In genomic region chrX:140071037-140071436, GRCh38 we compare ENCODE assay signal across 27 cellular contexts.
"Had no signal": no experiment of that assay in that cellular context is flagged by ENCODE, and none has a peak within 500 bp of the region (broad histone marks: within the 10 kb centered on the region; RNA-seq: fewer than 3 reads in every experiment).

No MANE protein-coding gene starts in this region.

- H3K4me1 ChIP-seq: stomach, suprapubic skin, testis, thyroid gland, tibial artery, tibial nerve, transverse colon, upper lobe of left lung, upper lobe of right lung, uterus, vagina had no signal

- H3K4me1 Mint-ChIP-seq: stimulated activated effector memory CD8-positive, alpha-beta T cell treated with anti-CD3 and anti-CD28 coated beads, Interleukin-12 subunit alpha, Interleukin-12 subunit beta, amount 100 ng/mL, for 72 hours; stimulated activated naive CD8-positive, alpha-beta T cell treated with anti-CD3 and anti-CD28 coated beads, Interleukin-15, amount 100 ng/mL, for 72 hours had no signal

- DNase-seq: stimulated activated CD4-positive, alpha-beta T cell treated with anti-CD3 and anti-CD28 coated beads, Interleukin-2, amount 100 ng/mL, for 24 hours; stimulated activated CD4-positive, alpha-beta T cell treated with anti-CD3 and anti-CD28 coated beads, Interleukin-2, amount 100 ng/mL, for 48 hours; stimulated activated CD4-positive, alpha-beta T cell treated with anti-CD3 and anti-CD28 coated beads, Interleukin-4, amount 100 ng/mL, for 1 hour; stimulated activated CD4-positive, alpha-beta T cell treated with anti-CD3 and anti-CD28 coated beads, Interleukin-4, amount 100 ng/mL, for 24 hours; stimulated activated CD4-positive, alpha-beta T cell treated with anti-CD3 and anti-CD28 coated beads, Interleukin-4, amount 100 ng/mL, for 4 hours; stimulated activated CD8-positive, alpha-beta memory T cell treated with anti-CD3 and anti-CD28 coated beads, Interleukin-4, amount 100 ng/mL, for 48 hours; stimulated activated naive CD4-positive, alpha-beta T cell; stimulated activated naive CD4-positive, alpha-beta T cell treated with Interleukin-2 at 50 U/mL for 16 hours; stimulated activated naive CD8-positive, alpha-beta T cell treated with anti-CD3 and anti-CD28 coated beads, Interleukin-15, amount 100 ng/mL, for 72 hours; stimulated activated naive CD8-positive, alpha-beta T cell treated with anti-CD3 and anti-CD28 coated beads, Interleukin-15, Interleukin-2, amounts not matched to agents 100 U/mL and 50 U/mL, for 24 hours; stomach; substantia nigra; testis; thyroid gland; tibial artery; transverse colon; trophoblast cell; upper lobe of left lung; upper lobe of right lung; uterus had no signal

- H3K4me3 Mint-ChIP-seq: stimulated activated effector memory CD8-positive, alpha-beta T cell treated with anti-CD3 and anti-CD28 coated beads, Interleukin-12 subunit alpha, Interleukin-12 subunit beta, amount 100 ng/mL, for 72 hours; stimulated activated naive CD8-positive, alpha-beta T cell treated with anti-CD3 and anti-CD28 coated beads, Interleukin-15, amount 100 ng/mL, for 72 hours; stimulated activated naive CD8-positive, alpha-beta T cell treated with anti-CD3 and anti-CD28 coated beads, Interleukin-15, Interleukin-2, amounts not matched to agents 100 ng/mL and 50 ng/mL, for 24 hours; type B pancreatic cell had no signal

- H3K27ac Mint-ChIP-seq: stimulated activated effector memory CD8-positive, alpha-beta T cell treated with anti-CD3 and anti-CD28 coated beads, Interleukin-12 subunit alpha, Interleukin-12 subunit beta, amount 100 ng/mL, for 72 hours; stimulated activated naive CD8-positive, alpha-beta T cell treated with anti-CD3 and anti-CD28 coated beads, Interleukin-15, amount 100 ng/mL, for 72 hours; stimulated activated naive CD8-positive, alpha-beta T cell treated with anti-CD3 and anti-CD28 coated beads, Interleukin-15, Interleukin-2, amounts not matched to agents 100 ng/mL and 50 ng/mL, for 24 hours; type B pancreatic cell had no signal

- H3K9me3 ChIP-seq: stomach, suprapubic skin, testis, thoracic aorta, thyroid gland, tibial artery, tibial nerve, transverse colon, upper lobe of left lung, upper lobe of right lung, uterus, vagina had no signal

- ATAC-seq: stimulated activated effector memory CD8-positive, alpha-beta T cell treated with anti-CD3 and anti-CD28 coated beads, Interleukin-12 subunit alpha, Interleukin-12 subunit beta, amount 100 ng/mL, for 72 hours; stimulated activated naive CD8-positive, alpha-beta T cell treated with anti-CD3 and anti-CD28 coated beads, Interleukin-15, amount 100 ng/mL, for 72 hours; stimulated activated naive CD8-positive, alpha-beta T cell treated with anti-CD3 and anti-CD28 coated beads, Interleukin-15, Interleukin-2, amounts not matched to agents 100 U/mL and 50 U/mL, for 24 hours; upper lobe of right lung had no signal

- H3K36me3 ChIP-seq: stomach, suprapubic skin, thoracic aorta, thyroid gland, tibial artery, tibial nerve, transverse colon, upper lobe of left lung, upper lobe of right lung, uterus, vagina had no signal

- H3K9me3 Mint-ChIP-seq: stimulated activated effector memory CD8-positive, alpha-beta T cell treated with anti-CD3 and anti-CD28 coated beads, Interleukin-12 subunit alpha, Interleukin-12 subunit beta, amount 100 ng/mL, for 72 hours; stimulated activated naive CD8-positive, alpha-beta T cell treated with anti-CD3 and anti-CD28 coated beads, Interleukin-15, amount 100 ng/mL, for 72 hours; stimulated activated naive CD8-positive, alpha-beta T cell treated with anti-CD3 and anti-CD28 coated beads, Interleukin-15, Interleukin-2, amounts not matched to agents 100 ng/mL and 50 ng/mL, for 24 hours; type B pancreatic cell had no signal

- H3K27ac ChIP-seq: stomach, suprapubic skin, testis, thoracic aorta, thyroid gland, tibial artery, tibial nerve, transverse colon, upper lobe of left lung, upper lobe of right lung, uterus, vagina had no signal

- H3K27me3 ChIP-seq: stomach, suprapubic skin, testis, thyroid gland, tibial artery, tibial nerve, transverse colon, upper lobe of left lung, upper lobe of right lung, uterus, vagina had no signal

- H3K36me3 Mint-ChIP-seq: stimulated activated effector memory CD8-positive, alpha-beta T cell treated with anti-CD3 and anti-CD28 coated beads, Interleukin-12 subunit alpha, Interleukin-12 subunit beta, amount 100 ng/mL, for 72 hours; type B pancreatic cell had no signal

- H3K4me3 ChIP-seq: stomach, suprapubic skin, testis, thoracic aorta, thyroid gland, tibial artery, tibial nerve, transverse colon, upper lobe of left lung, upper lobe of right lung, uterus, vagina had no signal

- H3K27me3 Mint-ChIP-seq: stimulated activated naive CD8-positive, alpha-beta T cell treated with anti-CD3 and anti-CD28 coated beads, Interleukin-15, amount 100 ng/mL, for 72 hours; stimulated activated naive CD8-positive, alpha-beta T cell treated with anti-CD3 and anti-CD28 coated beads, Interleukin-15, Interleukin-2, amounts not matched to agents 100 ng/mL and 50 ng/mL, for 24 hours; type B pancreatic cell had no signal
